1 cellular context compared by ENCODE assay signal in the genomic region with DNA sequence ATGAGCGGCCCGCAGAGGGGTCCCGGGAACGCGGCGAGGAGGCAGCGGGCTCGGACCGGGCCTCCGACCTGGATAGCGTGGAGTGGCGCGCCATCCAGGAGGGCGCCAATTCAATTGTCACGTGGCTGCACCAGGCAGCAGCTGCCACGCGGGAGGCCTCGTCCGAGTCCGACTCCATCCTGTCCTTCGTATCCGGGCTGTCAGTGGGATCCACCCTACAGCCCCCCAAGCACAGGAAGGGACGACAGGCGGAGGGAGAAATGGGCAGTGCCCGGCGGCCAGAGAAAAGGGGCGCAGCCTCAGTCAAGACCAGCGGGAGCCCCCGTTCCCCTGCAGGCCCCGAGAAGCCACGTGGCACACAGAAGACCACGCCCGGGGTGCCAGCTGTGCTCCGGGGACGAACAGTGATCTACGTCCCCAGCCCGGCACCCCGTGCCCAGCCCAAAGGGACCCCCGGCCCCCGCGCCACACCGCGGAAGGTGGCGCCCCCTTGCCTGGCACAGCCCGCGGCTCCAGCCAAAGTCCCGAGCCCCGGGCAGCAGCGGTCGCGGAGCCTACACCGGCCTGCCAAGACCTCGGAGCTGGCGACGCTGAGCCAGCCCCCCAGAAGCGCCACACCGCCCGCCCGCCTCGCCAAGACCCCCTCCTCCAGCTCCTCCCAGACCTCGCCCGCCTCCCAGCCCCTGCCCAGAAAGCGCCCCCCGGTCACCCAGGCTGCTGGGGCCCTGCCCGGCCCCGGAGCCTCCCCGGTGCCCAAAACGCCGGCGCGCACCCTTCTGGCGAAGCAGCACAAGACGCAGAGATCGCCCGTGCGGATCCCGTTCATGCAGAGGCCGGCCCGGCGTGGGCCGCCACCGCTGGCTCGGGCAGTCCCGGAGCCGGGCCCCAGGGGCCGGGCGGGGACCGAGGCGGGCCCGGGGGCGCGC.
TF ChIP-seq lines count a peak whose summit lies in the region.

No MANE protein-coding gene starts in this region.

TF ChIP-seq in A549, 52 proteins besides CTCF, POLR2A, EP300 and RAD21 (continued from another document):
- TF ChIP-seq FOSB (CRISPR knock-in tag; IDR thresholded peaks at IDR 0.05) (no peak), KDM5A (IDR thresholded peaks at IDR 0.05) (no peak), NR3C1 (IDR thresholded peaks at IDR 0.05) (no peak)
- TF ChIP-seq, protein P1, sequence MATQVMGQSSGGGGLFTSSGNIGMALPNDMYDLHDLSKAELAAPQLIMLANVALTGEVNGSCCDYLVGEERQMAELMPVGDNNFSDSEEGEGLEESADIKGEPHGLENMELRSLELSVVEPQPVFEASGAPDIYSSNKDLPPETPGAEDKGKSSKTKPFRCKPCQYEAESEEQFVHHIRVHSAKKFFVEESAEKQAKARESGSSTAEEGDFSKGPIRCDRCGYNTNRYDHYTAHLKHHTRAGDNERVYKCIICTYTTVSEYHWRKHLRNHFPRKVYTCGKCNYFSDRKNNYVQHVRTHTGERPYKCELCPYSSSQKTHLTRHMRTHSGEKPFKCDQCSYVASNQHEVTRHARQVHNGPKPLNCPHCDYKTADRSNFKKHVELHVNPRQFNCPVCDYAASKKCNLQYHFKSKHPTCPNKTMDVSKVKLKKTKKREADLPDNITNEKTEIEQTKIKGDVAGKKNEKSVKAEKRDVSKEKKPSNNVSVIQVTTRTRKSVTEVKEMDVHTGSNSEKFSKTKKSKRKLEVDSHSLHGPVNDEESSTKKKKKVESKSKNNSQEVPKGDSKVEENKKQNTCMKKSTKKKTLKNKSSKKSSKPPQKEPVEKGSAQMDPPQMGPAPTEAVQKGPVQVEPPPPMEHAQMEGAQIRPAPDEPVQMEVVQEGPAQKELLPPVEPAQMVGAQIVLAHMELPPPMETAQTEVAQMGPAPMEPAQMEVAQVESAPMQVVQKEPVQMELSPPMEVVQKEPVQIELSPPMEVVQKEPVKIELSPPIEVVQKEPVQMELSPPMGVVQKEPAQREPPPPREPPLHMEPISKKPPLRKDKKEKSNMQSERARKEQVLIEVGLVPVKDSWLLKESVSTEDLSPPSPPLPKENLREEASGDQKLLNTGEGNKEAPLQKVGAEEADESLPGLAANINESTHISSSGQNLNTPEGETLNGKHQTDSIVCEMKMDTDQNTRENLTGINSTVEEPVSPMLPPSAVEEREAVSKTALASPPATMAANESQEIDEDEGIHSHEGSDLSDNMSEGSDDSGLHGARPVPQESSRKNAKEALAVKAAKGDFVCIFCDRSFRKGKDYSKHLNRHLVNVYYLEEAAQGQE (IDR thresholded peaks at IDR 0.05), result no peak
